17 cellular contexts compared by ENCODE assay signal in genomic region chr13:109140777-109141354, GRCh38.
A peak's percentile ranks its signal among the peaks of the same experiment; 100 is the strongest.
DNase-seq lines count a peak whose midpoint lies in the region; ATAC-seq and TF ChIP-seq lines count a peak whose summit lies in the region.
"Had no signal": no experiment of that assay in that cellular context is flagged by ENCODE, and none has a peak within 500 bp of the region (broad histone marks: within the 10 kb centered on the region; RNA-seq: fewer than 3 reads in every experiment).

No MANE protein-coding gene starts in this region.

- no peaks in the 10 kb centered on the region for H3K9me3 Mint-ChIP-seq in activated CD8-positive, alpha-beta memory T cell treated with anti-CD3 and anti-CD28 coated beads, Interleukin-2, amount 10 ng/mL, durations not matched to agents 7 days and 5 days (ENCODE audit: low read depth)
- H3K9me3 Mint-ChIP-seq: T-helper 1 cell treated with Interleukin-12 subunit alpha and Interleukin-12 subunit beta and Interleukin-4 antibody, amounts not matched to agents 30 μg/mL and 1 μg/mL, for 36 hours had no signal

- no peak for ATAC-seq in activated CD8-positive, alpha-beta memory T cell treated with anti-CD3 and anti-CD28 coated beads, Interleukin-2, amount 10 ng/mL, durations not matched to agents 7 days and 5 days
- ATAC-seq in HG02759 (IDR thresholded peaks at IDR 0.05; ENCODE audit: unreplicated experiment), result no peak

- CTCF ChIA-PET in BJ (lab: Yijun Ruan, JAX), result interaction anchor here (0.8 to 1.0 kb wide), 2 partner anchors 15 to 226 kb away, joined by 3 read pairs; no protein-coding TSS in a partner anchor
- CTCF ChIA-PET in activated CD8-positive, alpha-beta memory T cell treated with anti-CD3 and anti-CD28 coated beads, Interleukin-2, amount 10 ng/mL, durations not matched to agents 7 days and 5 days (lab: Charles Lee), result no interaction called here

- H3K27ac ChIP-seq in stomach, result no peak overlapping the region
- H3K27ac ChIP-seq: right lobe of liver had no signal

- H3K27ac Mint-ChIP-seq in activated CD8-positive, alpha-beta memory T cell treated with anti-CD3 and anti-CD28 coated beads, Interleukin-2, amount 10 ng/mL, durations not matched to agents 7 days and 5 days, result no peak overlapping the region
- H3K27ac Mint-ChIP-seq: brain; T-helper 1 cell treated with Interleukin-12 subunit alpha and Interleukin-12 subunit beta and Interleukin-4 antibody, amounts not matched to agents 30 μg/mL and 1 μg/mL, for 36 hours had no signal

- TF ChIP-seq POLR2A in stomach (IDR thresholded peaks at IDR 0.05), result no peak

- H3K9me3 ChIP-seq in stomach, result peaks cover 0 to 4% (median 0%) of the 10 kb centered on the region in 4 donors
- H3K9me3 ChIP-seq: right lobe of liver had no signal

- H3K4me3 ChIP-seq in BJ (ENCODE audit: low read depth, low read length), result peak overlapping the region; percentile 13; the same call in 1 of the 2 replicates
- peak overlapping the region; percentile 33 for H3K4me3 ChIP-seq in choroid plexus epithelial cell (ENCODE audit: low read depth, low read length)
- peak overlapping the region; percentile 31 to 37 (median 36) for H3K4me3 ChIP-seq in stomach
- H3K4me3 ChIP-seq: right lobe of liver had no signal

- POLR2A ChIA-PET in BJ (lab: Charles Lee), result no interaction called here

- H3K36me3 Mint-ChIP-seq in activated CD8-positive, alpha-beta memory T cell treated with anti-CD3 and anti-CD28 coated beads, Interleukin-2, amount 10 ng/mL, durations not matched to agents 7 days and 5 days, result peaks cover 2% of the 10 kb centered on the region

- peaks cover 4 to 12% (median 8%) of the 10 kb centered on the region in 4 donors for H3K4me1 ChIP-seq in stomach
- H3K4me1 ChIP-seq: right lobe of liver had no signal

- DNase-seq in BJ (ENCODE audit: low read depth) (no peak), choroid plexus epithelial cell (ENCODE audit: low read depth) (no peak), iPS-NIHi11 (ENCODE audit: low spot score) (peak; percentile 36), stomach (no peak), NCI-H1048 (lab: John Stamatoyannopoulos, UW) (no peak), SIG-M5 (lab: John Stamatoyannopoulos, UW) (no peak)
- no peak for DNase-seq in activated CD8-positive, alpha-beta memory T cell treated with anti-CD3 and anti-CD28 coated beads, Interleukin-2, amount 10 ng/mL, durations not matched to agents 7 days and 5 days
- DNase-seq: activated gamma-delta T cell; effector memory CD4-positive, alpha-beta T cell; foreskin melanocyte; NCI-H1930; right lobe of liver; stimulated activated CD4-positive, alpha-beta T cell treated with anti-CD3 and anti-CD28 coated beads, Interleukin-4, amount 100 ng/mL, for 4 hours had no signal

- H3K27me3 ChIP-seq in BJ (ENCODE audit: control insufficient read depth, insufficient read depth, low read length), result no peaks in the 10 kb centered on the region
- H3K27me3 ChIP-seq in stomach, result peaks cover 7 to 34% (median 18%) of the 10 kb centered on the region in 3 donors
- H3K27me3 ChIP-seq: right lobe of liver had no signal

- TF ChIP-seq EP300 in stomach (IDR thresholded peaks at IDR 0.05), result no peak

- TF ChIP-seq CTCF in BJ (IDR thresholded peaks at IDR 0.05; ENCODE audit: insufficient read depth, low read depth, low read length) (no peak), choroid plexus epithelial cell (conservative IDR thresholded peaks at IDR 0.05; ENCODE audit: low read depth, low read length) (no peak), stomach (IDR thresholded peaks at IDR 0.05) (no peak)

- intact Hi-C loops in stomach (cut with DNase I; ENCODE audit: low total_unique reads), result loop anchor here (10.0 kb wide), 1 partner anchor 964 kb away; no protein-coding TSS in a partner anchor

- WGBS in stomach, 5 donors, result 13 to 43% (median 19%) methylated on average over 13 to 55 of the region's 58 CpGs

- H3K4me1 Mint-ChIP-seq in activated CD8-positive, alpha-beta memory T cell treated with anti-CD3 and anti-CD28 coated beads, Interleukin-2, amount 10 ng/mL, durations not matched to agents 7 days and 5 days, result no peaks in the 10 kb centered on the region

- no peak overlapping the region for H3K4me3 Mint-ChIP-seq in activated CD8-positive, alpha-beta memory T cell treated with anti-CD3 and anti-CD28 coated beads, Interleukin-2, amount 10 ng/mL, durations not matched to agents 7 days and 5 days
- H3K4me3 Mint-ChIP-seq: brain; neural crest cell; T-helper 1 cell treated with Interleukin-12 subunit alpha and Interleukin-12 subunit beta and Interleukin-4 antibody, amounts not matched to agents 30 μg/mL and 1 μg/mL, for 36 hours had no signal

- no peaks in the 10 kb centered on the region for H3K36me3 ChIP-seq in BJ (ENCODE audit: control insufficient read depth, insufficient read depth, low read length)
- no peaks in the 10 kb centered on the region for H3K36me3 ChIP-seq in stomach
- H3K36me3 ChIP-seq: right lobe of liver had no signal

- peaks cover 14% of the 10 kb centered on the region for H3K27me3 Mint-ChIP-seq in activated CD8-positive, alpha-beta memory T cell treated with anti-CD3 and anti-CD28 coated beads, Interleukin-2, amount 10 ng/mL, durations not matched to agents 7 days and 5 days
